Comparison of ENCODE assay signal across 23 cellular contexts in genomic region chr15:34812369-34812768, GRCh38. TPM values are rescaled to one million over a fixed set of nuclear protein-coding genes. Genes with fewer than 3 reads are reported as not detected.
DNase-seq lines count a peak whose midpoint lies in the region; ATAC-seq, FAIRE-seq and TF ChIP-seq lines count a peak whose summit lies in the region.
"Had no signal": no experiment of that assay in that cellular context is flagged by ENCODE, and none has a peak within 500 bp of the region (broad histone marks: within the 10 kb centered on the region; RNA-seq: fewer than 3 reads in every experiment).

No MANE protein-coding gene starts in this region.

- no peak overlapping the region for H2AFZ ChIP-seq in astrocyte (ENCODE audit: low read depth, low read length)

- no peak overlapping the region for H3K4me2 ChIP-seq in astrocyte (ENCODE audit: low read length)
- H3K4me2 ChIP-seq: A549 had no signal

- peak; percentile 33 for DNase-seq in A172 (ENCODE audit: low spot score)
- DNase-seq in GM04504 (ENCODE audit: low read depth) = peak; percentile 44
- DNase-seq in astrocyte (ENCODE audit: low read depth) = peak; percentile 51
- DNase-seq in foreskin keratinocyte = peak; percentile 37 to 70
- DNase-seq in activated CD4-positive, alpha-beta memory T cell treated with anti-CD3 and anti-CD28 coated beads for 36 hours = no peak
- no peak for DNase-seq in vagina (ENCODE audit: extremely low spot score in 2 of 2)
- DNase-seq: activated CD8-positive, alpha-beta memory T cell treated with anti-CD3 and anti-CD28 coated beads for 24 hours; activated naive CD8-positive, alpha-beta T cell treated with anti-CD3 and anti-CD28 coated beads for 36 hours; caudate nucleus; CD8-positive, alpha-beta memory T cell; DMS79 treated with DMSO at 0.1 percent for 48 hours; effector memory CD4-positive, alpha-beta T cell; esophagus squamous epithelium; left cardiac atrium; NCI-H1105 treated with DMSO at 0.1 percent for 48 hours; NCI-H526 treated with DMSO at 0.1 percent for 48 hours; SJCRH30 had no signal

- no peaks in the 10 kb centered on the region for H3K9me3 ChIP-seq in astrocyte (ENCODE audit: insufficient read depth, low read depth, low read length)
- H3K9me3 ChIP-seq in vagina = no peaks in the 10 kb centered on the region
- H3K9me3 ChIP-seq: A549, esophagus squamous epithelium, SJCRH30 had no signal

- no peaks in the 10 kb centered on the region for H3K36me3 Mint-ChIP-seq in astrocyte (ENCODE audit: low read depth, unreplicated experiment)
- no peaks in the 10 kb centered on the region for H3K36me3 Mint-ChIP-seq in activated CD4-positive, alpha-beta memory T cell treated with anti-CD3 and anti-CD28 coated beads for 36 hours
- H3K36me3 Mint-ChIP-seq: activated naive CD8-positive, alpha-beta T cell treated with anti-CD3 and anti-CD28 coated beads for 36 hours; CD8-positive, alpha-beta memory T cell; mesothelial cell of epicardium had no signal

- H3K27ac ChIP-seq in astrocyte (ENCODE audit: low read depth, low read length) (no peak overlapping the region), foreskin keratinocyte (no peak overlapping the region), vagina (no peak overlapping the region)
- H3K27ac ChIP-seq: esophagus squamous epithelium, SJCRH30 had no signal

- ATAC-seq in foreskin keratinocyte (no peak), HG03565 (IDR thresholded peaks at IDR 0.05; ENCODE audit: unreplicated experiment) (no peak), GM18498 (IDR thresholded peaks at IDR 0.05; ENCODE audit: unreplicated experiment) (no peak)
- ATAC-seq: A549, HCT116, left cardiac atrium had no signal

- H3K4me3 ChIP-seq in astrocyte (ENCODE audit: insufficient read depth, low read depth, low read length) (no peak overlapping the region), vagina (no peak overlapping the region)
- H3K4me3 ChIP-seq: A549, esophagus squamous epithelium, SJCRH30 had no signal

- H3K27me3 ChIP-seq in astrocyte (ENCODE audit: insufficient read depth, low read length) = no peaks in the 10 kb centered on the region
- peaks cover 20% of the 10 kb centered on the region for H3K27me3 ChIP-seq in foreskin keratinocyte
- no peaks in the 10 kb centered on the region for H3K27me3 ChIP-seq in vagina
- H3K27me3 ChIP-seq: SJCRH30 had no signal

- H4K20me1 ChIP-seq in astrocyte (ENCODE audit: insufficient read depth, low read length) = no peaks in the 10 kb centered on the region

- H3K4me1 Mint-ChIP-seq in astrocyte (ENCODE audit: low read depth, unreplicated experiment) = peaks cover 36% of the 10 kb centered on the region
- no peaks in the 10 kb centered on the region for H3K4me1 Mint-ChIP-seq in activated CD4-positive, alpha-beta memory T cell treated with anti-CD3 and anti-CD28 coated beads for 36 hours (ENCODE audit: low read depth)
- H3K4me1 Mint-ChIP-seq: activated naive CD8-positive, alpha-beta T cell treated with anti-CD3 and anti-CD28 coated beads for 36 hours; CD8-positive, alpha-beta memory T cell had no signal

- TF ChIP-seq CTCF in astrocyte (IDR thresholded peaks at IDR 0.05; ENCODE audit: insufficient read depth, low read depth, low read length) (no peak), foreskin keratinocyte (conservative IDR thresholded peaks at IDR 0.05) (no peak), vagina (IDR thresholded peaks at IDR 0.05) (no peak)

- POLR2A ChIA-PET in activated CD4-positive, alpha-beta memory T cell treated with anti-CD3 and anti-CD28 coated beads for 36 hours (lab: Charles Lee) = no interaction called here

- H3K4me1 ChIP-seq in astrocyte (ENCODE audit: insufficient read depth, low read length) = peaks cover 4% of the 10 kb centered on the region
- no peaks in the 10 kb centered on the region for H3K4me1 ChIP-seq in foreskin keratinocyte
- no peaks in the 10 kb centered on the region for H3K4me1 ChIP-seq in vagina
- H3K4me1 ChIP-seq: esophagus squamous epithelium had no signal

- no peak for FAIRE-seq in astrocyte (lab: Jason Lieb, UNC)
- FAIRE-seq: A549 had no signal

- peak overlapping the region; percentile 60 for H3K27ac Mint-ChIP-seq in astrocyte (ENCODE audit: unreplicated experiment)
- H3K27ac Mint-ChIP-seq in activated CD4-positive, alpha-beta memory T cell treated with anti-CD3 and anti-CD28 coated beads for 36 hours = no peak overlapping the region
- H3K27ac Mint-ChIP-seq: activated naive CD8-positive, alpha-beta T cell treated with anti-CD3 and anti-CD28 coated beads for 36 hours; CD8-positive, alpha-beta memory T cell; mesothelial cell of epicardium; T-helper 2 cell treated with Interferon-gamma antibody and Interleukin-4, amounts not matched to agents 5 μg/mL and 100 μg/mL, for 36 hours had no signal

- H3K9me3 Mint-ChIP-seq in astrocyte (ENCODE audit: unreplicated experiment) = peaks cover 7% of the 10 kb centered on the region
- H3K9me3 Mint-ChIP-seq in activated CD4-positive, alpha-beta memory T cell treated with anti-CD3 and anti-CD28 coated beads for 36 hours = peaks cover under 1% of the 10 kb centered on the region
- H3K9me3 Mint-ChIP-seq: activated naive CD8-positive, alpha-beta T cell treated with anti-CD3 and anti-CD28 coated beads for 36 hours; T-helper 2 cell treated with Interferon-gamma antibody and Interleukin-4, amounts not matched to agents 5 μg/mL and 100 μg/mL, for 36 hours had no signal

- H3K36me3 ChIP-seq in astrocyte (ENCODE audit: insufficient read depth, low read length) (no peaks in the 10 kb centered on the region), vagina (no peaks in the 10 kb centered on the region)
- H3K36me3 ChIP-seq: esophagus squamous epithelium, SJCRH30 had no signal

- intact Hi-C loops in activated CD4-positive, alpha-beta memory T cell treated with anti-CD3 and anti-CD28 coated beads for 36 hours (cut with micrococcal nuclease) = no loop called here
- intact Hi-C loops in vagina (cut with DNase I) = no loop called here

- CTCF ChIA-PET in activated CD4-positive, alpha-beta memory T cell treated with anti-CD3 and anti-CD28 coated beads for 36 hours (lab: Charles Lee) = no interaction called here

- no peak overlapping the region for H3K4me3 Mint-ChIP-seq in astrocyte (ENCODE audit: unreplicated experiment)
- no peak overlapping the region for H3K4me3 Mint-ChIP-seq in activated CD4-positive, alpha-beta memory T cell treated with anti-CD3 and anti-CD28 coated beads for 36 hours
- H3K4me3 Mint-ChIP-seq: activated naive CD8-positive, alpha-beta T cell treated with anti-CD3 and anti-CD28 coated beads for 36 hours; CD8-positive, alpha-beta memory T cell; mesothelial cell of epicardium; T-helper 2 cell treated with Interferon-gamma antibody and Interleukin-4, amounts not matched to agents 5 μg/mL and 100 μg/mL, for 36 hours had no signal

- H3K9ac ChIP-seq in astrocyte (ENCODE audit: low read length) = no peak overlapping the region

- H3K27me3 Mint-ChIP-seq in astrocyte (ENCODE audit: low read depth, unreplicated experiment) = no peaks in the 10 kb centered on the region
- H3K27me3 Mint-ChIP-seq in activated CD4-positive, alpha-beta memory T cell treated with anti-CD3 and anti-CD28 coated beads for 36 hours = peaks cover 18% of the 10 kb centered on the region

- TF ChIP-seq POLR2A in vagina (IDR thresholded peaks at IDR 0.05) = no peak

- H3K79me2 ChIP-seq in astrocyte (ENCODE audit: insufficient read depth, low read length) = no peaks in the 10 kb centered on the region

RNA-seq across cellular contexts. Expression of gene ACTC1, which starts 17.0 kb away (rescaled TPM):
- total RNA-seq in A172 (2014; rRNA removed; shearing (Covaris generic)) = 0.03 and 0.29 TPM in 2 replicates
- total RNA-seq in astrocyte (860 and 942 TPM in 2 replicates), foreskin keratinocyte (not detected in 2 replicates), vagina (15.0 TPM)
- not detected in 2 replicates for polyA plus RNA-seq in foreskin keratinocyte
- not detected for total RNA-seq in activated CD4-positive, alpha-beta memory T cell treated with anti-CD3 and anti-CD28 coated beads for 36 hours
- total RNA-seq: activated naive CD8-positive, alpha-beta T cell treated with anti-CD3 and anti-CD28 coated beads for 36 hours; CD8-positive, alpha-beta memory T cell had no signal
- polyA plus RNA-seq: CD8-positive, alpha-beta memory T cell had no signal

RNA-seq across cellular contexts. Expression of gene GJD2, which starts 57.6 kb away (rescaled TPM):
- not detected in 2 replicates for total RNA-seq in A172 (2014; rRNA removed; shearing (Covaris generic))
- total RNA-seq in astrocyte (0.48 and 1.00 TPM in 2 replicates), foreskin keratinocyte (not detected in 2 replicates), vagina (not detected)
- not detected in 2 replicates for polyA plus RNA-seq in foreskin keratinocyte
- not detected for total RNA-seq in activated CD4-positive, alpha-beta memory T cell treated with anti-CD3 and anti-CD28 coated beads for 36 hours
- total RNA-seq: activated naive CD8-positive, alpha-beta T cell treated with anti-CD3 and anti-CD28 coated beads for 36 hours; CD8-positive, alpha-beta memory T cell; esophagus squamous epithelium; mesothelial cell of epicardium; SJCRH30 had no signal
- polyA plus RNA-seq: A549; CD8-positive, alpha-beta memory T cell had no signal

Comparison
In these comparisons a context has a peak if more than half of its experiments do, and no peak if none do; other contexts are left out.
1. DNase-seq: peak in A172 (single experiment), GM04504 (single experiment), astrocyte (single experiment) and foreskin keratinocyte (2 of 2); none in activated CD4-positive, alpha-beta memory T cell treated with anti-CD3 and anti-CD28 coated beads for 36 hours (single experiment) and vagina (0 of 2).
2. RNA of gene ACTC1, which starts 17.0 kb away (total RNA-seq): 860 to 942 TPM in astrocyte; 15.0 TPM in vagina (single experiment), 0.03 to 0.29 TPM in A172, not detected in foreskin keratinocyte and not detected in activated CD4-positive, alpha-beta memory T cell treated with anti-CD3 and anti-CD28 coated beads for 36 hours; every median in the first group is over 10 times any median in the second.